Comparison of ENCODE assay signal across 11 cellular contexts in genomic region chr7:35729966-35730345, GRCh38. TPM values are rescaled to one million over a fixed set of nuclear protein-coding genes. Genes with fewer than 3 reads are reported as not detected.
DNase-seq lines count a peak whose midpoint lies in the region; TF ChIP-seq lines count a peak whose summit lies in the region.
"Had no signal": no experiment of that assay in that cellular context is flagged by ENCODE, and none has a peak within 500 bp of the region (broad histone marks: within the 10 kb centered on the region; RNA-seq: fewer than 3 reads in every experiment).

No MANE protein-coding gene starts in this region.

- H3K4me1 ChIP-seq in DOHH2 (ENCODE audit: control insufficient read depth, low read length): peaks cover 78% of the 10 kb centered on the region
- peaks cover 41% of the 10 kb centered on the region for H3K4me1 ChIP-seq in KMS-11 (ENCODE audit: low read depth, poor library complexity, severe bottlenecking)
- H3K4me1 ChIP-seq in sigmoid colon: peaks cover 0 to 52% (median 44%) of the 10 kb centered on the region in 4 donors
- H3K4me1 ChIP-seq: pancreas had no signal

- no peak overlapping the region for H2AFZ ChIP-seq in KMS-11 (ENCODE audit: low read depth)

- no peaks in the 10 kb centered on the region for H3K36me3 Mint-ChIP-seq in activated T-helper 2 cell treated with anti-CD3 and anti-CD28 coated beads, Interferon-gamma antibody, Interleukin-2, Interleukin-4, amounts not matched to agents 10 μg/mL and 5 μg/mL and 100 μg/mL, durations not matched to agents 14 hours and 24 hours and 36 hours (ENCODE audit: low read depth)
- H3K36me3 Mint-ChIP-seq in activated CD4-positive, alpha-beta memory T cell treated with anti-CD3 and anti-CD28 coated beads for 36 hours: no peaks in the 10 kb centered on the region

- H3K4me3 ChIP-seq in DOHH2 (ENCODE audit: low read length) (peak overlapping the region; percentile 64), KMS-11 (IDR thresholded peaks at IDR 0.05; ENCODE audit: insufficient read depth, low read depth, low read length) (no peak overlapping the region), sigmoid colon (no peak overlapping the region)
- H3K4me3 ChIP-seq: cardiac muscle cell, pancreas, tibial nerve had no signal

- no peak for TF ChIP-seq POLR2A in sigmoid colon (IDR thresholded peaks at IDR 0.05)

- H3K4me1 Mint-ChIP-seq in activated T-helper 2 cell treated with anti-CD3 and anti-CD28 coated beads, Interferon-gamma antibody, Interleukin-2, Interleukin-4, amounts not matched to agents 10 μg/mL and 5 μg/mL and 100 μg/mL, durations not matched to agents 14 hours and 24 hours and 36 hours (ENCODE audit: low read depth): peaks cover 39% of the 10 kb centered on the region
- peaks cover 54% of the 10 kb centered on the region for H3K4me1 Mint-ChIP-seq in activated CD4-positive, alpha-beta memory T cell treated with anti-CD3 and anti-CD28 coated beads for 36 hours (ENCODE audit: low read depth)

- peak overlapping the region; percentile 93 for H3K27ac ChIP-seq in DOHH2 (ENCODE audit: low read depth, low read length)
- H3K27ac ChIP-seq in KMS-11: no peak overlapping the region
- H3K27ac ChIP-seq in sigmoid colon: peak overlapping the region in 3 of 4 donors; percentile 77 to 88 (median 80)
- H3K27ac ChIP-seq: cardiac muscle cell, pancreas had no signal

- POLR2A ChIA-PET in activated CD4-positive, alpha-beta memory T cell treated with anti-CD3 and anti-CD28 coated beads for 36 hours (lab: Charles Lee): interaction anchor here (0.6 to 6.3 kb wide), 5 partner anchors 30 to 73 kb away, joined by 3 to 35 read pairs (median 4); partner anchors contain the start of genes HERPUD2 and SEPTIN7

- no peaks in the 10 kb centered on the region for H3K9me3 ChIP-seq in DOHH2 (ENCODE audit: control insufficient read depth, insufficient read depth, low read length)
- no peaks in the 10 kb centered on the region for H3K9me3 ChIP-seq in sigmoid colon
- H3K9me3 ChIP-seq: pancreas, tibial nerve had no signal

- intact Hi-C loops in activated T-helper 2 cell treated with anti-CD3 and anti-CD28 coated beads, Interferon-gamma antibody, Interleukin-2, Interleukin-4, amounts not matched to agents 10 μg/mL and 5 μg/mL and 100 μg/mL, durations not matched to agents 14 hours and 24 hours and 36 hours (cut with micrococcal nuclease): loop anchor here (1.0 to 10.0 kb wide), 6 partner anchors 8 to 385 kb away; no protein-coding TSS in a partner anchor
- intact Hi-C loops in sigmoid colon (cut with DNase I): loop anchor here (10.0 kb wide), 1 partner anchor 395 kb away; no protein-coding TSS in a partner anchor
- intact Hi-C loops in activated CD4-positive, alpha-beta memory T cell treated with anti-CD3 and anti-CD28 coated beads for 36 hours (cut with micrococcal nuclease): loop anchor here (1.0 to 10.0 kb wide), 4 partner anchors 8 to 695 kb away; partner anchors contain the start of genes DPY19L1 and SEPTIN7

- H3K4me2 ChIP-seq in DOHH2 (ENCODE audit: low read length): peak overlapping the region; percentile 84
- H3K4me2 ChIP-seq in KMS-11: 0 out of 2 replicates have a peak overlapping the region, but pooled peaks have one; percentile 7

- no peaks in the 10 kb centered on the region for H3K9me3 Mint-ChIP-seq in activated T-helper 2 cell treated with anti-CD3 and anti-CD28 coated beads, Interferon-gamma antibody, Interleukin-2, Interleukin-4, amounts not matched to agents 10 μg/mL and 5 μg/mL and 100 μg/mL, durations not matched to agents 14 hours and 24 hours and 36 hours
- H3K9me3 Mint-ChIP-seq in activated CD4-positive, alpha-beta memory T cell treated with anti-CD3 and anti-CD28 coated beads for 36 hours: no peaks in the 10 kb centered on the region

- no peak overlapping the region for H3K4me3 Mint-ChIP-seq in activated T-helper 2 cell treated with anti-CD3 and anti-CD28 coated beads, Interferon-gamma antibody, Interleukin-2, Interleukin-4, amounts not matched to agents 10 μg/mL and 5 μg/mL and 100 μg/mL, durations not matched to agents 14 hours and 24 hours and 36 hours (ENCODE audit: low read depth)
- no peak overlapping the region for H3K4me3 Mint-ChIP-seq in activated CD4-positive, alpha-beta memory T cell treated with anti-CD3 and anti-CD28 coated beads for 36 hours

- H3K9me2 ChIP-seq in DOHH2 (replicated peaks; ENCODE audit: control insufficient read depth, low read length): no peaks in the 10 kb centered on the region

- H3F3A ChIP-seq in DOHH2 (ENCODE audit: control insufficient read depth, insufficient read depth): peaks cover 41% of the 10 kb centered on the region

- peaks cover 15% of the 10 kb centered on the region for H3K27me3 Mint-ChIP-seq in activated T-helper 2 cell treated with anti-CD3 and anti-CD28 coated beads, Interferon-gamma antibody, Interleukin-2, Interleukin-4, amounts not matched to agents 10 μg/mL and 5 μg/mL and 100 μg/mL, durations not matched to agents 14 hours and 24 hours and 36 hours (ENCODE audit: low read depth)
- peaks cover 6% of the 10 kb centered on the region for H3K27me3 Mint-ChIP-seq in activated CD4-positive, alpha-beta memory T cell treated with anti-CD3 and anti-CD28 coated beads for 36 hours

- no peak for TF ChIP-seq EP300 in sigmoid colon (IDR thresholded peaks at IDR 0.05)

- WGBS in sigmoid colon, 2 donors: 77 to 91% methylated on average over 2 of the region's 2 CpGs

- no peaks in the 10 kb centered on the region for H4K20me1 ChIP-seq in DOHH2 (ENCODE audit: control insufficient read depth, insufficient read depth, low read depth, low read length)
- no peaks in the 10 kb centered on the region for H4K20me1 ChIP-seq in KMS-11 (ENCODE audit: insufficient read depth)

- H3K27me3 ChIP-seq in DOHH2 (ENCODE audit: control insufficient read depth, low read length): no peaks in the 10 kb centered on the region
- H3K27me3 ChIP-seq in KMS-11 (ENCODE audit: insufficient read depth, low read depth): no peaks in the 10 kb centered on the region
- no peaks in the 10 kb centered on the region for H3K27me3 ChIP-seq in sigmoid colon
- H3K27me3 ChIP-seq: cardiac muscle cell, pancreas, tibial nerve had no signal

- no peak for DNase-seq in activated T-helper 2 cell treated with anti-CD3 and anti-CD28 coated beads, Interferon-gamma antibody, Interleukin-2, Interleukin-4, amounts not matched to agents 10 μg/mL and 5 μg/mL and 100 μg/mL, durations not matched to agents 14 hours and 24 hours and 36 hours (ENCODE audit: low spot score)
- DNase-seq in sigmoid colon (no peak), NCI-H2081 treated with DMSO at 0.1 percent for 48 hours (lab: John Stamatoyannopoulos, UW) (no peak), COLO668 (lab: John Stamatoyannopoulos, UW; ENCODE audit: unreplicated experiment) (no peak)
- DNase-seq in activated CD4-positive, alpha-beta memory T cell treated with anti-CD3 and anti-CD28 coated beads for 36 hours: no peak
- DNase-seq: pancreas; stimulated activated CD4-positive, alpha-beta T cell treated with anti-CD3 and anti-CD28 coated beads, Interleukin-2, amount 100 ng/mL, for 48 hours had no signal

- H3K9ac ChIP-seq in KMS-11: no peak overlapping the region

- H3K27ac Mint-ChIP-seq in activated T-helper 2 cell treated with anti-CD3 and anti-CD28 coated beads, Interferon-gamma antibody, Interleukin-2, Interleukin-4, amounts not matched to agents 10 μg/mL and 5 μg/mL and 100 μg/mL, durations not matched to agents 14 hours and 24 hours and 36 hours: peak overlapping the region; percentile 63
- no peak overlapping the region for H3K27ac Mint-ChIP-seq in activated CD4-positive, alpha-beta memory T cell treated with anti-CD3 and anti-CD28 coated beads for 36 hours

- TF ChIP-seq CTCF in DOHH2 (IDR thresholded peaks at IDR 0.05; ENCODE audit: low read depth, low read length, poor library complexity, severe bottlenecking) (no peak), KMS-11 (conservative IDR thresholded peaks at IDR 0.05; ENCODE audit: low read depth, low read length) (no peak), sigmoid colon (IDR thresholded peaks at IDR 0.05) (no peak)

- CTCF ChIA-PET in activated CD4-positive, alpha-beta memory T cell treated with anti-CD3 and anti-CD28 coated beads for 36 hours (lab: Charles Lee): interaction anchor here (0.9 to 1.5 kb wide), 3 partner anchors 20 to 38 kb away, joined by 3 to 6 read pairs (median 3); no protein-coding TSS in a partner anchor

- H3K36me3 ChIP-seq in DOHH2 (ENCODE audit: control insufficient read depth, low read length) (peaks cover 3% of the 10 kb centered on the region; the same call in 1 of the 2 replicates), KMS-11 (ENCODE audit: insufficient read depth) (no peaks in the 10 kb centered on the region), sigmoid colon (no peaks in the 10 kb centered on the region)
- H3K36me3 ChIP-seq: cardiac muscle cell, pancreas, tibial nerve had no signal

- H3K79me2 ChIP-seq in DOHH2 (ENCODE audit: control insufficient read depth, low read length) (no peaks in the 10 kb centered on the region), KMS-11 (ENCODE audit: insufficient read depth, low read depth) (no peaks in the 10 kb centered on the region)

RNA-seq across cellular contexts. Expression of gene HERPUD2, which starts 35.0 kb away (rescaled TPM):
- 24.9 and 25.8 TPM in 2 replicates for total RNA-seq in activated T-helper 2 cell treated with anti-CD3 and anti-CD28 coated beads, Interferon-gamma antibody, Interleukin-2, Interleukin-4, amounts not matched to agents 10 μg/mL and 5 μg/mL and 100 μg/mL, durations not matched to agents 14 hours and 24 hours and 36 hours
- 10 to 100 TPM; 21.7 to 40.7 (median 31.4) TPM for total RNA-seq in sigmoid colon
- polyA plus RNA-seq in sigmoid colon: 10 to 100 TPM in 2 of 3 donors, 1 to 10 TPM in 1; 8.8 to 13.0 (median 12.0) TPM
- 10 to 100 TPM; 26.2 to 29.6 TPM for total RNA-seq in activated CD4-positive, alpha-beta memory T cell treated with anti-CD3 and anti-CD28 coated beads for 36 hours
